In the genomic region with DNA sequence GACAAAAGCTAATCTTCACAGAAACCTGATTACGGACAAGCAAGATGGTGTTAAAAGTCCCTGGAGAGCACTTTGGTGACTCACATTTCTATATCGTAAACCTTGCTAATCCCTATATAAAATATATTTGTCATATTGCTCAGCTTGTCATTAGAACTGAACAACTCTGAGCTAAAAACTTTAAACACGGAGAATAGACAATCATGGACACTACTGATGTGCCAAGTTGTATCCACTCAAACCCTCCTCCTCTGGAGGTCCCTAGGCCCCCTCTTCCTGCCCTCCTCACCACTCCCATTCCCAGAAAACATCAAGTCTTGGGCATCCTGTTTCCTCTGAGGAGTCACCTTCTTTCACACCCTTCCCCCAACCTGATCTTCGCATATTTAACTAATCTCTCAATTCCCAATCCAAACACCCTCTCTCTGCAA, we compare ENCODE assay signal across 1 cellular context.
TF ChIP-seq lines count a peak whose summit lies in the region.

No MANE protein-coding gene starts in this region.

TF ChIP-seq in H1, 55 proteins besides CTCF, POLR2A, EP300 and RAD21 (continued from another document):
- TF ChIP-seq TEAD4 (IDR thresholded peaks at IDR 0.05; ENCODE audit: low read depth, low read length): no peak
- TF ChIP-seq SAP30 (IDR thresholded peaks at IDR 0.05; ENCODE audit: insufficient read depth, insufficient replicate concordance, low read length): no peak
- no peak for TF ChIP-seq MAFK (IDR thresholded peaks at IDR 0.05; ENCODE audit: low read depth, low read length)
